1 cellular context compared by ENCODE assay signal in the genomic region with DNA sequence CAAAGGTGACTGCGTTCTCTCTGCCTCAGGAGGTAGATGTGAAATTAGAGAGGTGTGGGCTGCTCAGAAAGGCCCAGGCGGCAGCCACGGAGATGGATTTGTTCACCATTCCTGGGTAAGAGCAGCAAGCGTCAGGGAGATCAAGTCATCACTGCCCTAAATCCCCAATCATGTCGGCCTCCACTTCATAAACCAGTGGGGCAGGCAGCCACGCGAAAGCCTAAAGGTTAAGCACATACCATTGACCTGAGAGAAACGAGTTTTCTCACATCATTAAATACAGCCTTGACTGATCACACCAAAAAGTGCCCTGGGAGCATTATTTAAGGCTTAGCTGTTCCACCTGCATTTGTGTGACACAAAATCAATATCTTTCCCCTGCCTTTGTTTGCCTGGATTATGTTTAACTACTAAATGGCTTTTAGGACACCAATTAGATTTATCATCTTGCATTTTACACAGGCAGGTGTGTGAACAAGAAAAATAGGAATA.
TF ChIP-seq lines count a peak whose summit lies in the region.

No MANE protein-coding gene starts in this region.

TF ChIP-seq in HEK293, 187 proteins besides CTCF, POLR2A, EP300 and RAD21 (continued from another document):
- TF ChIP-seq, protein P1, sequence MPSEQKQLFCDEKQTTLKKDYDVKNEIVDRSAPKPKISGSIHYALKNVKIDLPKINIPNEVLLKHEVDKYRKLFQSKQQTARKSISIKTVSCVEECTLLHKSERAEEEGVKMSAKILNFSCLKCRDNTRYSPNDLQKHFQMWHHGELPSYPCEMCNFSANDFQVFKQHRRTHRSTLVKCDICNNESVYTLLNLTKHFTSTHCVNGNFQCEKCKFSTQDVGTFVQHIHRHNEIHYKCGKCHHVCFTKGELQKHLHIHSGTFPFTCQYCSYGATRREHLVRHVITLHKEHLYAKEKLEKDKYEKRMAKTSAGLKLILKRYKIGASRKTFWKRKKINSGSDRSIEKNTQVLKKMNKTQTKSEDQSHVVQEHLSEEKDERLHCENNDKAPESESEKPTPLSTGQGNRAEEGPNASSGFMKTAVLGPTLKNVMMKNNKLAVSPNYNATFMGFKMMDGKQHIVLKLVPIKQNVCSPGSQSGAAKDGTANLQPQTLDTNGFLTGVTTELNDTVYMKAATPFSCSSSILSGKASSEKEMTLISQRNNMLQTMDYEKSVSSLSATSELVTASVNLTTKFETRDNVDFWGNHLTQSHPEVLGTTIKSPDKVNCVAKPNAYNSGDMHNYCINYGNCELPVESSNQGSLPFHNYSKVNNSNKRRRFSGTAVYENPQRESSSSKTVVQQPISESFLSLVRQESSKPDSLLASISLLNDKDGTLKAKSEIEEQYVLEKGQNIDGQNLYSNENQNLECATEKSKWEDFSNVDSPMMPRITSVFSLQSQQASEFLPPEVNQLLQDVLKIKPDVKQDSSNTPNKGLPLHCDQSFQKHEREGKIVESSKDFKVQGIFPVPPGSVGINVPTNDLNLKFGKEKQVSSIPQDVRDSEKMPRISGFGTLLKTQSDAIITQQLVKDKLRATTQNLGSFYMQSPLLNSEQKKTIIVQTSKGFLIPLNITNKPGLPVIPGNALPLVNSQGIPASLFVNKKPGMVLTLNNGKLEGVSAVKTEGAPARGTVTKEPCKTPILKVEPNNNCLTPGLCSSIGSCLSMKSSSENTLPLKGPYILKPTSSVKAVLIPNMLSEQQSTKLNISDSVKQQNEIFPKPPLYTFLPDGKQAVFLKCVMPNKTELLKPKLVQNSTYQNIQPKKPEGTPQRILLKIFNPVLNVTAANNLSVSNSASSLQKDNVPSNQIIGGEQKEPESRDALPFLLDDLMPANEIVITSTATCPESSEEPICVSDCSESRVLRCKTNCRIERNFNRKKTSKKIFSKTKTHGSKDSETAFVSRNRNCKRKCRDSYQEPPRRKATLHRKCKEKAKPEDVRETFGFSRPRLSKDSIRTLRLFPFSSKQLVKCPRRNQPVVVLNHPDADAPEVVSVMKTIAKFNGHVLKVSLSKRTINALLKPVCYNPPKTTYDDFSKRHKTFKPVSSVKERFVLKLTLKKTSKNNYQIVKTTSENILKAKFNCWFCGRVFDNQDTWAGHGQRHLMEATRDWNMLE (tag by site-specific recombination; conservative IDR thresholded peaks at IDR 0.05; ENCODE audit: low read depth) = no peak
- TF ChIP-seq KLF1 (tag by site-specific recombination; IDR thresholded peaks at IDR 0.05) (no peak), OSR2 (tag by site-specific recombination; IDR thresholded peaks at IDR 0.05) (peak; percentile 99), ZNF37A (tag by site-specific recombination; IDR thresholded peaks at IDR 0.05) (no peak), RBAK (tag by site-specific recombination; IDR thresholded peaks at IDR 0.05) (no peak), BCL11B (tag by site-specific recombination; IDR thresholded peaks at IDR 0.05; ENCODE audit: low read depth) (peak; percentile 57; the same call in 1 of the 2 replicates), ZNF394 (tag by site-specific recombination; IDR thresholded peaks at IDR 0.05; ENCODE audit: borderline replicate concordance) (peak; percentile 86), HOXD13 (CRISPR knock-in tag; IDR thresholded peaks at IDR 0.05; ENCODE audit: borderline replicate concordance) (no peak; the same call in 1 of the 2 replicates), ZNF623 (tag by site-specific recombination; IDR thresholded peaks at IDR 0.05) (peak; percentile 37; the same call in 1 of the 2 replicates), ZNF530 (tag by site-specific recombination; IDR thresholded peaks at IDR 0.05; ENCODE audit: low read depth) (no peak), OVOL3 (tag by site-specific recombination; IDR thresholded peaks at IDR 0.05) (peak; percentile 96), KLF10 (tag by site-specific recombination; IDR thresholded peaks at IDR 0.05) (peak; percentile 94), ZNF157 (tag by site-specific recombination; IDR thresholded peaks at IDR 0.05) (no peak), ZEB2 (tag by site-specific recombination; IDR thresholded peaks at IDR 0.05) (no peak), ZFP41 (tag by site-specific recombination; IDR thresholded peaks at IDR 0.05; ENCODE audit: borderline replicate concordance) (no peak), ZFP69B (tag by site-specific recombination; IDR thresholded peaks at IDR 0.05) (no peak)
- TF ChIP-seq, protein P2, sequence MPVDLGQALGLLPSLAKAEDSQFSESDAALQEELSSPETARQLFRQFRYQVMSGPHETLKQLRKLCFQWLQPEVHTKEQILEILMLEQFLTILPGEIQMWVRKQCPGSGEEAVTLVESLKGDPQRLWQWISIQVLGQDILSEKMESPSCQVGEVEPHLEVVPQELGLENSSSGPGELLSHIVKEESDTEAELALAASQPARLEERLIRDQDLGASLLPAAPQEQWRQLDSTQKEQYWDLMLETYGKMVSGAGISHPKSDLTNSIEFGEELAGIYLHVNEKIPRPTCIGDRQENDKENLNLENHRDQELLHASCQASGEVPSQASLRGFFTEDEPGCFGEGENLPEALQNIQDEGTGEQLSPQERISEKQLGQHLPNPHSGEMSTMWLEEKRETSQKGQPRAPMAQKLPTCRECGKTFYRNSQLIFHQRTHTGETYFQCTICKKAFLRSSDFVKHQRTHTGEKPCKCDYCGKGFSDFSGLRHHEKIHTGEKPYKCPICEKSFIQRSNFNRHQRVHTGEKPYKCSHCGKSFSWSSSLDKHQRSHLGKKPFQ (tag by site-specific recombination; IDR thresholded peaks at IDR 0.05) = peak; percentile 99
- TF ChIP-seq, protein P3, sequence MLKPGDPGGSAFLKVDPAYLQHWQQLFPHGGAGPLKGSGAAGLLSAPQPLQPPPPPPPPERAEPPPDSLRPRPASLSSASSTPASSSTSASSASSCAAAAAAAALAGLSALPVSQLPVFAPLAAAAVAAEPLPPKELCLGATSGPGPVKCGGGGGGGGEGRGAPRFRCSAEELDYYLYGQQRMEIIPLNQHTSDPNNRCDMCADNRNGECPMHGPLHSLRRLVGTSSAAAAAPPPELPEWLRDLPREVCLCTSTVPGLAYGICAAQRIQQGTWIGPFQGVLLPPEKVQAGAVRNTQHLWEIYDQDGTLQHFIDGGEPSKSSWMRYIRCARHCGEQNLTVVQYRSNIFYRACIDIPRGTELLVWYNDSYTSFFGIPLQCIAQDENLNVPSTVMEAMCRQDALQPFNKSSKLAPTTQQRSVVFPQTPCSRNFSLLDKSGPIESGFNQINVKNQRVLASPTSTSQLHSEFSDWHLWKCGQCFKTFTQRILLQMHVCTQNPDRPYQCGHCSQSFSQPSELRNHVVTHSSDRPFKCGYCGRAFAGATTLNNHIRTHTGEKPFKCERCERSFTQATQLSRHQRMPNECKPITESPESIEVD (tag by site-specific recombination; IDR thresholded peaks at IDR 0.05) = peak; percentile 99
- TF ChIP-seq, protein P4, sequence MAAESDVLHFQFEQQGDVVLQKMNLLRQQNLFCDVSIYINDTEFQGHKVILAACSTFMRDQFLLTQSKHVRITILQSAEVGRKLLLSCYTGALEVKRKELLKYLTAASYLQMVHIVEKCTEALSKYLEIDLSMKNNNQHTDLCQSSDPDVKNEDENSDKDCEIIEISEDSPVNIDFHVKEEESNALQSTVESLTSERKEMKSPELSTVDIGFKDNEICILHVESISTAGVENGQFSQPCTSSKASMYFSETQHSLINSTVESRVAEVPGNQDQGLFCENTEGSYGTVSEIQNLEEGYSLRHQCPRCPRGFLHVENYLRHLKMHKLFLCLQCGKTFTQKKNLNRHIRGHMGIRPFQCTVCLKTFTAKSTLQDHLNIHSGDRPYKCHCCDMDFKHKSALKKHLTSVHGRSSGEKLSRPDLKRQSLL (tag by site-specific recombination; IDR thresholded peaks at IDR 0.05) = no peak
